ENCODE assay signal across 18 cellular contexts in the genomic region with DNA sequence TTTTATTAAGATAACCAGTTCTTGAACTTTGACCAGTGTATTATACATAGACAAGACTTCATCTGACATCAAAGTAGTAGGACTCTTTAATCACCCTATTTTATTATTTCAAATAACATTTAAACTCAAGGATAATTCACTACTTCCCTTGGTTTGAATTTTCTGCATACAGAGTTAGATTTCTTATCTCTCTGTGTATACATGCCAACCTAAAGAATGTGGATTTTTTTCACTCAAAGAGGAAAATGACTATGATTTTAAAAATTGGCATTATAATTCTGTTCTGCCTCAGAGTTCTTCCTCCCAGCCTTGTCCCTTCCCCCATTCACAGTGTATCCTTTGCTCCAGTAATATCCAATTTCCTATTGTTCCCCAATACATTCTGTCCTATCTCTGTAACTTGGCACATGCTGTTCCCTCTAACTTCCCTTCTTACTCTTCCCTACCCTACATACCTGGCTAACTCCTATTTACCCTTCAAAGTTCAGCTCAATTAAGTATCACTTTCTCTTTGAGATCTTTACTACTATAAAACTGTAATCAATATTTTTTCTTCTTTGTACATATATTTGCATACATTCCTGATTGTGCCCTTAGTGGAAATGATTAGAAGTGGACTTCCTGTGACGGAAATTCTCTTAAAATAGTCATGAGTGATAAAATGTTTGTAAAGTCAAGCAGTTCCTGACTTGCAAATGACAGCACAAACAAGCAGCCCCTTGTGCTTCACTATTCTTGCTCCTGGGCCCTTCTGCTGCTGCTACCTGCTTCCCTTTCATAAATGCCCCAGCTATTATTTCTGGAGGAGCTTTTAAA.
"Had no signal": no experiment of that assay in that cellular context is flagged by ENCODE, and none has a peak within 500 bp of the region (broad histone marks: within the 10 kb centered on the region; RNA-seq: fewer than 3 reads in every experiment).

No MANE protein-coding gene starts in this region.

- H3K27ac Mint-ChIP-seq: activated naive CD4-positive, alpha-beta T cell treated with anti-CD3 and anti-CD28 coated beads, Interleukin-2, amount 50 U/mL, for 72 hours had no signal

- DNase-seq: activated CD4-positive, alpha-beta T cell treated with anti-CD3 and anti-CD28 coated beads, Interleukin-2, amount 50 U/mL, for 1 hour; activated effector memory CD4-positive, alpha-beta T cell treated with anti-CD3 and anti-CD28 coated beads, Interleukin-2, amount 50 U/mL, for 16 hours; activated T-cell treated with anti-CD3 and anti-CD28 coated beads, Interleukin-2, amount 50 U/mL, for 1 hour; amniotic stem cell; cerebellar nuclear complex; left cardiac atrium; naive B cell; nucleus accumbens; psoas muscle; SK-N-SH; stimulated activated CD4-positive, alpha-beta T cell treated with anti-CD3 and anti-CD28 coated beads, Interleukin-2, amount 100 ng/mL, for 24 hours; stimulated activated naive CD4-positive, alpha-beta T cell treated with Interleukin-2 at 50 U/mL for 16 hours had no signal

- H3K4me1 Mint-ChIP-seq: brain, naive B cell had no signal

- H3K9me3 ChIP-seq: esophagus muscularis mucosa, psoas muscle, SK-N-SH, suprapubic skin had no signal

- H3K4me1 ChIP-seq: esophagus muscularis mucosa, psoas muscle had no signal

- H3K4me3 ChIP-seq: esophagus muscularis mucosa, psoas muscle, suprapubic skin had no signal

- H3K4me2 ChIP-seq: SK-N-SH had no signal

- H3K27me3 Mint-ChIP-seq: brain; dendritic cell treated with granulocyte-macrophage colony-stimulating factor and Interleukin-4, amounts not matched to agents 40 ng/mL and 50 ng/mL, for 4 days had no signal

- H3K36me3 Mint-ChIP-seq: activated naive CD4-positive, alpha-beta T cell treated with anti-CD3 and anti-CD28 coated beads, Interleukin-2, amount 50 U/mL, for 72 hours; brain; naive B cell had no signal

- H3K9me3 Mint-ChIP-seq: activated naive CD4-positive, alpha-beta T cell treated with anti-CD3 and anti-CD28 coated beads, Interleukin-2, amount 50 U/mL, for 72 hours; brain; dendritic cell treated with granulocyte-macrophage colony-stimulating factor and Interleukin-4, amounts not matched to agents 40 ng/mL and 50 ng/mL, for 4 days; naive B cell had no signal

- H3K27ac ChIP-seq: esophagus muscularis mucosa, psoas muscle, suprapubic skin had no signal

- H3K4me3 Mint-ChIP-seq: brain; dendritic cell treated with granulocyte-macrophage colony-stimulating factor and Interleukin-4, amounts not matched to agents 40 ng/mL and 50 ng/mL, for 4 days; naive B cell had no signal

- ATAC-seq: activated naive CD4-positive, alpha-beta T cell treated with anti-CD3 and anti-CD28 coated beads, Interleukin-2, amount 50 U/mL, for 72 hours; left cardiac atrium; psoas muscle; sciatic nerve had no signal
